Comparison of ENCODE assay signal across 30 cellular contexts in the genomic region with DNA sequence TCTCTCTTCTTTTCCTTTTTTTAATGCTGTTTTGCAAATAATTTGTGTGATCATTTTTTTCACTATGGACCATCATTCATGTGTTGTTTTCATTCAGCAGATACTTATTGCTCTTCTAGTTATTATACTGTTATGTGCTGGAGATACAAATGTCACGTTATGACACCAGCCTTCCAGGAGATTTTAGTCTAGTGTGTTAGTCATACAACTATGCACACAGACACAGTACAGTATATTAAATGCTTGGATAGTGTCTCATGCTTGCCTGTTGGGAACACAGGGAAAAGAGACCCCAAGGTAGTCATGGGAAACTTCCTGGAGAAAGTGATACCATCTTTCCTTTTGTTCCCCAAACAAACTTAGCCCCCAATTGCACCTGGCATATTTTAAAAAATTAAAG.
DNase-seq lines count a peak whose midpoint lies in the region; FAIRE-seq and TF ChIP-seq lines count a peak whose summit lies in the region.
"Had no signal": no experiment of that assay in that cellular context is flagged by ENCODE, and none has a peak within 500 bp of the region (broad histone marks: within the 10 kb centered on the region; RNA-seq: fewer than 3 reads in every experiment).

No MANE protein-coding gene starts in this region.

- WGBS in esophagus squamous epithelium, 2 donors: 69 to 71% methylated on average over 1 of the region's 1 CpG

- no peak overlapping the region for H3K27ac ChIP-seq in keratinocyte (ENCODE audit: control insufficient read depth, insufficient read depth, low read length)
- no peak overlapping the region for H3K27ac ChIP-seq in esophagus squamous epithelium
- H3K27ac ChIP-seq: HL-60, lower lobe of right lung, skin epidermis, testis, uterus had no signal

- no peaks in the 10 kb centered on the region for H3K79me2 ChIP-seq in keratinocyte (ENCODE audit: control insufficient read depth, insufficient read depth, low read length)

- H3K4me1 ChIP-seq in keratinocyte (ENCODE audit: control insufficient read depth, extremely low read depth, insufficient read depth, low read length) (peaks cover 4% of the 10 kb centered on the region), esophagus squamous epithelium (no peaks in the 10 kb centered on the region)
- H3K4me1 ChIP-seq: lower lobe of right lung, testis, uterus had no signal

- peaks cover 5% of the 10 kb centered on the region for H3K9me3 Mint-ChIP-seq in chondrocyte (ENCODE audit: low read depth)
- H3K9me3 Mint-ChIP-seq: activated naive CD4-positive, alpha-beta T cell treated with anti-CD3 and anti-CD28 coated beads, Interleukin-2, amount 50 U/mL, for 24 hours; activated T-helper 1 cell treated with anti-CD3 and anti-CD28 coated beads, Interleukin-12 subunit alpha, Interleukin-12 subunit beta, Interleukin-2, Interleukin-4 antibody, amounts not matched to agents 30 ng/mL and 10 ng/mL and 1 ng/mL, durations not matched to agents 14 hours and 24 hours and 36 hours; CD4-positive, alpha-beta T cell; IgD-negative memory B cell; stimulated activated memory B cell treated with anti-CD40 and anti-IgM and Interleukin-4, amounts not matched to agents 10 μg/mL and 1 μg/mL and 100 μg/mL, for 72 hours had no signal

- H2AFZ ChIP-seq in keratinocyte (ENCODE audit: control insufficient read depth, low read length): no peak overlapping the region

- FAIRE-seq in keratinocyte (lab: Jason Lieb, UNC): peak; percentile 13
- FAIRE-seq: frontal cortex, H1 had no signal

- H3K27me3 ChIP-seq in keratinocyte (ENCODE audit: control insufficient read depth, extremely low read depth, insufficient read depth, low read length) (no peaks in the 10 kb centered on the region), esophagus squamous epithelium (no peaks in the 10 kb centered on the region)
- H3K27me3 ChIP-seq: testis, uterus had no signal

- dilution Hi-C loops in keratinocyte (cut with MboI; ENCODE audit: extremely low pct_ligation_motif_present, low sequenced_read_pairs): no loop called here

- H3K36me3 ChIP-seq in keratinocyte (ENCODE audit: control insufficient read depth in 2 of 2, extremely low read depth in 1 of 2, insufficient read depth in 2 of 2, low read length in 2 of 2) (no peaks in the 10 kb centered on the region), esophagus squamous epithelium (no peaks in the 10 kb centered on the region)
- H3K36me3 ChIP-seq: lower lobe of right lung, uterus had no signal

- no peaks in the 10 kb centered on the region for H3K27me3 Mint-ChIP-seq in chondrocyte (ENCODE audit: low read depth)
- H3K27me3 Mint-ChIP-seq: activated naive CD4-positive, alpha-beta T cell treated with anti-CD3 and anti-CD28 coated beads, Interleukin-2, amount 50 U/mL, for 24 hours; CD4-positive, alpha-beta T cell; IgD-negative memory B cell; stimulated activated memory B cell treated with anti-CD40 and anti-IgM and Interleukin-4, amounts not matched to agents 10 μg/mL and 1 μg/mL and 100 μg/mL, for 72 hours had no signal

- intact Hi-C loops in esophagus squamous epithelium (cut with DNase I): no loop called here

- peak; percentile 50 for DNase-seq in EH (ENCODE audit: low read depth)
- DNase-seq in NCI-H226: peak; percentile 15
- DNase-seq in chondrocyte (ENCODE audit: low spot score): no peak
- no peak for DNase-seq in keratinocyte (ENCODE audit: low read depth, low spot score)
- no peak for DNase-seq in esophagus squamous epithelium (lab: John Stamatoyannopoulos, UW)
- DNase-seq in activated naive CD4-positive, alpha-beta T cell (lab: John Stamatoyannopoulos, UW): no peak
- no peak for DNase-seq in T-helper 2 cell
- no peak for DNase-seq in DMS79 treated with DMSO at 0.1 percent for 48 hours (lab: John Stamatoyannopoulos, UW)
- DNase-seq: activated CD4-positive, alpha-beta T cell treated with anti-CD3 and anti-CD28 coated beads for 48 hours; CD4-positive, alpha-beta T cell; cortex of kidney; DMS153; hypothalamus; islet precursor cell; lower lobe of right lung; MM.1S; NCI-H1436; NCI-H524; RPMI8226; stimulated activated CD4-positive, alpha-beta T cell treated with anti-CD3 and anti-CD28 coated beads, Interleukin-2, amount 100 ng/mL, for 24 hours; testis; uterus had no signal

- peaks cover 51% of the 10 kb centered on the region for H3K4me1 Mint-ChIP-seq in chondrocyte (ENCODE audit: low read depth)

- H3K4me3 Mint-ChIP-seq in chondrocyte (ENCODE audit: unreplicated experiment): no peak overlapping the region
- H3K4me3 Mint-ChIP-seq: activated naive CD4-positive, alpha-beta T cell treated with anti-CD3 and anti-CD28 coated beads, Interleukin-2, amount 50 U/mL, for 24 hours; activated T-helper 1 cell treated with anti-CD3 and anti-CD28 coated beads, Interleukin-12 subunit alpha, Interleukin-12 subunit beta, Interleukin-2, Interleukin-4 antibody, amounts not matched to agents 30 ng/mL and 10 ng/mL and 1 ng/mL, durations not matched to agents 14 hours and 24 hours and 36 hours; CD4-positive, alpha-beta T cell; stimulated activated memory B cell treated with anti-CD40 and anti-IgM and Interleukin-4, amounts not matched to agents 10 μg/mL and 1 μg/mL and 100 μg/mL, for 72 hours had no signal

- H4K20me1 ChIP-seq in keratinocyte (ENCODE audit: control insufficient read depth, extremely low read depth, insufficient read depth, low read length): no peaks in the 10 kb centered on the region

- no peak overlapping the region for H3K4me2 ChIP-seq in keratinocyte (ENCODE audit: control insufficient read depth, extremely low read depth, insufficient read depth, low read depth, low read length)

- H3K4me3 ChIP-seq in keratinocyte (ENCODE audit: control insufficient read depth in 2 of 3, extremely low read depth in 1 of 3, insufficient read depth in 2 of 3, low read depth in 1 of 3, low read length in 3 of 3): no peak overlapping the region
- no peak overlapping the region for H3K4me3 ChIP-seq in esophagus squamous epithelium
- H3K4me3 ChIP-seq: lower lobe of right lung, skin epidermis, testis, uterus had no signal

- no peak for TF ChIP-seq POLR2A in esophagus squamous epithelium (IDR thresholded peaks at IDR 0.05)

- TF ChIP-seq CTCF in chondrocyte (IDR thresholded peaks at IDR 0.05) (no peak), keratinocyte (optimal IDR thresholded peaks at IDR 0.05 in 1 of 3, IDR thresholded peaks at IDR 0.05 in 1 of 3, conservative IDR thresholded peaks at IDR 0.05 in 1 of 3; ENCODE audit: extremely low read depth in 1 of 3, insufficient read depth in 2 of 3, low read length in 3 of 3) (no peak), esophagus squamous epithelium (IDR thresholded peaks at IDR 0.05) (no peak)

- peak overlapping the region; percentile 80 for H3K27ac Mint-ChIP-seq in chondrocyte (ENCODE audit: unreplicated experiment)
- H3K27ac Mint-ChIP-seq: activated naive CD4-positive, alpha-beta T cell treated with anti-CD3 and anti-CD28 coated beads, Interleukin-2, amount 50 U/mL, for 24 hours; activated T-helper 1 cell treated with anti-CD3 and anti-CD28 coated beads, Interleukin-12 subunit alpha, Interleukin-12 subunit beta, Interleukin-2, Interleukin-4 antibody, amounts not matched to agents 30 ng/mL and 10 ng/mL and 1 ng/mL, durations not matched to agents 14 hours and 24 hours and 36 hours; CD4-positive, alpha-beta T cell; stimulated activated memory B cell treated with anti-CD40 and anti-IgM and Interleukin-4, amounts not matched to agents 10 μg/mL and 1 μg/mL and 100 μg/mL, for 72 hours had no signal

- no peak overlapping the region for H3K9ac ChIP-seq in keratinocyte (ENCODE audit: control insufficient read depth, extremely low read depth, insufficient read depth, low read length)

- H3K9me1 ChIP-seq in keratinocyte (ENCODE audit: control insufficient read depth, extremely low read depth, insufficient read depth, low read length): no peaks in the 10 kb centered on the region

- H3K9me3 ChIP-seq in keratinocyte (ENCODE audit: control insufficient read depth, low read depth, low read length) (no peaks in the 10 kb centered on the region), esophagus squamous epithelium (no peaks in the 10 kb centered on the region)
- H3K9me3 ChIP-seq: lower lobe of right lung, testis, uterus had no signal

- H3K36me3 Mint-ChIP-seq in chondrocyte (ENCODE audit: low read depth): peaks cover 6% of the 10 kb centered on the region

Comparison
In these comparisons a context has a peak if more than half of its experiments do, and no peak if none do; other contexts are left out.
1. DNase-seq: peak in EH (single experiment) and NCI-H226 (single experiment); none in chondrocyte (single experiment), keratinocyte (single experiment), esophagus squamous epithelium (single experiment), activated naive CD4-positive, alpha-beta T cell (0 of 4), T-helper 2 cell (0 of 5) and DMS79 treated with DMSO at 0.1 percent for 48 hours (single experiment).